In the genomic region with DNA sequence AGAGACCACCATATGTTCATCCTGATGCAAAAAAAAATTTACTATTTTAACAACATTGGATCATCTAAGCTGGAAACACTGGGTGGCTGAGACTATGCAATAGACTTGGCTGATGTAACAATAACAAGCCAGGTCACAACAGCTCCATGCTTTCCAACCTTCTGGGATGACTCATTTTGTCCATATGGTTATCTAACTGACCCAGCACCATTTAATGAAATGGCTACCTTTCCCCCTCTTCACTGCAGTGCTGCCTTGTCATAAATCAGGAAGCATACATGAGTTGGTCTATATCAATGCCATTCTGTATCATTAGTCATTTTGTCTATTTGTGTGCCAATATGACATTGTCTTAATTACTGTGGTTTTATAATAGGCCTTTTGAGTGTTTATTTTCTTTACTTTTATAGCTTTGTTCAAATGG, we compare ENCODE assay signal across 3 cellular contexts.
TF ChIP-seq lines count a peak whose summit lies in the region.

No MANE protein-coding gene starts in this region.

TF ChIP-seq in IMR-90, 13 proteins besides CTCF, POLR2A, EP300 and RAD21:
- TF ChIP-seq CEBPB (IDR thresholded peaks at IDR 0.05; ENCODE audit: low read depth, low read length) (peak; percentile 92), RCOR1 (IDR thresholded peaks at IDR 0.05; ENCODE audit: insufficient replicate concordance, low read length) (peak; percentile 37), FOS (IDR thresholded peaks at IDR 0.05; ENCODE audit: low read depth, low read length) (peak; percentile 85)
- TF ChIP-seq, protein P1, sequence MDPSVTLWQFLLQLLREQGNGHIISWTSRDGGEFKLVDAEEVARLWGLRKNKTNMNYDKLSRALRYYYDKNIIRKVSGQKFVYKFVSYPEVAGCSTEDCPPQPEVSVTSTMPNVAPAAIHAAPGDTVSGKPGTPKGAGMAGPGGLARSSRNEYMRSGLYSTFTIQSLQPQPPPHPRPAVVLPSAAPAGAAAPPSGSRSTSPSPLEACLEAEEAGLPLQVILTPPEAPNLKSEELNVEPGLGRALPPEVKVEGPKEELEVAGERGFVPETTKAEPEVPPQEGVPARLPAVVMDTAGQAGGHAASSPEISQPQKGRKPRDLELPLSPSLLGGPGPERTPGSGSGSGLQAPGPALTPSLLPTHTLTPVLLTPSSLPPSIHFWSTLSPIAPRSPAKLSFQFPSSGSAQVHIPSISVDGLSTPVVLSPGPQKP (IDR thresholded peaks at IDR 0.05; ENCODE audit: borderline replicate concordance, low read depth, low read length), result no peak

TF ChIP-seq in K562, 482 proteins besides CTCF, POLR2A, EP300 and RAD21 (continues in another document):
- TF ChIP-seq ZNF830 (CRISPR knock-in tag; IDR thresholded peaks at IDR 0.05), result no peak
- TF ChIP-seq, protein P2, sequence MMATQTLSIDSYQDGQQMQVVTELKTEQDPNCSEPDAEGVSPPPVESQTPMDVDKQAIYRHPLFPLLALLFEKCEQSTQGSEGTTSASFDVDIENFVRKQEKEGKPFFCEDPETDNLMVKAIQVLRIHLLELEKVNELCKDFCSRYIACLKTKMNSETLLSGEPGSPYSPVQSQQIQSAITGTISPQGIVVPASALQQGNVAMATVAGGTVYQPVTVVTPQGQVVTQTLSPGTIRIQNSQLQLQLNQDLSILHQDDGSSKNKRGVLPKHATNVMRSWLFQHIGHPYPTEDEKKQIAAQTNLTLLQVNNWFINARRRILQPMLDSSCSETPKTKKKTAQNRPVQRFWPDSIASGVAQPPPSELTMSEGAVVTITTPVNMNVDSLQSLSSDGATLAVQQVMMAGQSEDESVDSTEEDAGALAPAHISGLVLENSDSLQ (IDR thresholded peaks at IDR 0.05), result peak; percentile 71
- TF ChIP-seq FOSL1 (tag; conservative IDR thresholded peaks at IDR 0.05), result peak; percentile 99
- TF ChIP-seq, protein P3, sequence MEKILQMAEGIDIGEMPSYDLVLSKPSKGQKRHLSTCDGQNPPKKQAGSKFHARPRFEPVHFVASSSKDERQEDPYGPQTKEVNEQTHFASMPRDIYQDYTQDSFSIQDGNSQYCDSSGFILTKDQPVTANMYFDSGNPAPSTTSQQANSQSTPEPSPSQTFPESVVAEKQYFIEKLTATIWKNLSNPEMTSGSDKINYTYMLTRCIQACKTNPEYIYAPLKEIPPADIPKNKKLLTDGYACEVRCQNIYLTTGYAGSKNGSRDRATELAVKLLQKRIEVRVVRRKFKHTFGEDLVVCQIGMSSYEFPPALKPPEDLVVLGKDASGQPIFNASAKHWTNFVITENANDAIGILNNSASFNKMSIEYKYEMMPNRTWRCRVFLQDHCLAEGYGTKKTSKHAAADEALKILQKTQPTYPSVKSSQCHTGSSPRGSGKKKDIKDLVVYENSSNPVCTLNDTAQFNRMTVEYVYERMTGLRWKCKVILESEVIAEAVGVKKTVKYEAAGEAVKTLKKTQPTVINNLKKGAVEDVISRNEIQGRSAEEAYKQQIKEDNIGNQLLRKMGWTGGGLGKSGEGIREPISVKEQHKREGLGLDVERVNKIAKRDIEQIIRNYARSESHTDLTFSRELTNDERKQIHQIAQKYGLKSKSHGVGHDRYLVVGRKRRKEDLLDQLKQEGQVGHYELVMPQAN (IDR thresholded peaks at IDR 0.05; ENCODE audit: borderline replicate concordance), result no peak
- TF ChIP-seq, protein P4, sequence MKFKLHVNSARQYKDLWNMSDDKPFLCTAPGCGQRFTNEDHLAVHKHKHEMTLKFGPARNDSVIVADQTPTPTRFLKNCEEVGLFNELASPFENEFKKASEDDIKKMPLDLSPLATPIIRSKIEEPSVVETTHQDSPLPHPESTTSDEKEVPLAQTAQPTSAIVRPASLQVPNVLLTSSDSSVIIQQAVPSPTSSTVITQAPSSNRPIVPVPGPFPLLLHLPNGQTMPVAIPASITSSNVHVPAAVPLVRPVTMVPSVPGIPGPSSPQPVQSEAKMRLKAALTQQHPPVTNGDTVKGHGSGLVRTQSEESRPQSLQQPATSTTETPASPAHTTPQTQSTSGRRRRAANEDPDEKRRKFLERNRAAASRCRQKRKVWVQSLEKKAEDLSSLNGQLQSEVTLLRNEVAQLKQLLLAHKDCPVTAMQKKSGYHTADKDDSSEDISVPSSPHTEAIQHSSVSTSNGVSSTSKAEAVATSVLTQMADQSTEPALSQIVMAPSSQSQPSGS (CRISPR knock-in tag; IDR thresholded peaks at IDR 0.05), result no peak
- TF ChIP-seq, protein P5, sequence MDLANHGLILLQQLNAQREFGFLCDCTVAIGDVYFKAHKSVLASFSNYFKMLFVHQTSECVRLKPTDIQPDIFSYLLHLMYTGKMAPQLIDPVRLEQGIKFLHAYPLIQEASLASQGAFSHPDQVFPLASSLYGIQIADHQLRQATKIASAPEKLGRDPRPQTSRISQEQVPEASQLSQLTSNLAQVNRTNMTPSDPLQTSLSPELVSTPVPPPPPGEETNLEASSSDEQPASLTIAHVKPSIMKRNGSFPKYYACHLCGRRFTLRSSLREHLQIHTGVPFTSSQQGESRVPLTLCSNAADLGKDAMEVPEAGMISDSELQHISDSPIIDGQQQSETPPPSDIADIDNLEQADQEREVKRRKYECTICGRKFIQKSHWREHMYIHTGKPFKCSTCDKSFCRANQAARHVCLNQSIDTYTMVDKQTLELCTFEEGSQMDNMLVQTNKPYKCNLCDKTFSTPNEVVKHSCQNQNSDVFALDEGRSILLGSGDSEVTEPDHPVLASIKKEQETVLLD (IDR thresholded peaks at IDR 0.05), result no peak
- peak; percentile 77 for TF ChIP-seq MYC (IDR thresholded peaks at IDR 0.05; ENCODE audit: low read depth, low read length)
- no peak for TF ChIP-seq MYC (CRISPR knock-in tag; IDR thresholded peaks at IDR 0.05; ENCODE audit: borderline replicate concordance, low read depth)
- peak; percentile 20; the same call in 1 of the 2 replicates for TF ChIP-seq NFE2 (IDR thresholded peaks at IDR 0.05; ENCODE audit: low read depth)
- TF ChIP-seq FOXA3 (CRISPR knock-in tag; conservative IDR thresholded peaks at IDR 0.05 in 1 of 2, IDR thresholded peaks at IDR 0.05 in 1 of 2), result peak; percentile 20 to 67; a peak in 1 of 4 replicates
- TF ChIP-seq ZNF232 (CRISPR knock-in tag; IDR thresholded peaks at IDR 0.05), result no peak
- no peak for TF ChIP-seq SP1 (CRISPR knock-in tag; IDR thresholded peaks at IDR 0.05)
- TF ChIP-seq CBX3 (IDR thresholded peaks at IDR 0.05; ENCODE audit: borderline replicate concordance in 1 of 2, low read length in 2 of 2), result peak in 1 of 2 experiments; percentile 50; a peak in 1 of 3 replicates
- peak; percentile 74 for TF ChIP-seq SOX6 (IDR thresholded peaks at IDR 0.05)
- TF ChIP-seq NR1H2 (CRISPR knock-in tag; IDR thresholded peaks at IDR 0.05), result no peak
- peak; percentile 53; the same call in 1 of the 2 replicates for TF ChIP-seq POLR2AphosphoS5 (IDR thresholded peaks at IDR 0.05; ENCODE audit: control insufficient read depth, insufficient read depth, low read depth, low read length)
- TF ChIP-seq KAT2B (IDR thresholded peaks at IDR 0.05; ENCODE audit: low read depth, low read length), result no peak

TF ChIP-seq in GM12891, 5 proteins besides CTCF, POLR2A, EP300 and RAD21:
- no peak for TF ChIP-seq POLR2AphosphoS5 (IDR thresholded peaks at IDR 0.05; ENCODE audit: low read depth, low read length)
- TF ChIP-seq TAF1 (IDR thresholded peaks at IDR 0.05; ENCODE audit: low read depth, low read length), result no peak
- no peak for TF ChIP-seq POU2F2 (IDR thresholded peaks at IDR 0.05; ENCODE audit: low read depth, low read length)
- TF ChIP-seq PAX5 (IDR thresholded peaks at IDR 0.05; ENCODE audit: insufficient read depth, low read length, severe bottlenecking), result no peak
- TF ChIP-seq SPI1 (IDR thresholded peaks at IDR 0.05; ENCODE audit: low read depth, low read length), result no peak
